Comparison of ENCODE assay signal across 20 cellular contexts in genomic region chr7:139011373-139011772, GRCh38.
"Had no signal": no experiment of that assay in that cellular context is flagged by ENCODE, and none has a peak within 500 bp of the region (broad histone marks: within the 10 kb centered on the region; RNA-seq: fewer than 3 reads in every experiment).

No MANE protein-coding gene starts in this region.

- DNase-seq: Karpas-422, KG1, MG63, NCI-H1092, NCI-H1105 treated with DMSO at 0.1 percent for 48 hours, NCI-H1417 treated with DMSO at 0.1 percent for 48 hours, NCI-H146, NCI-H1694 treated with DMSO at 0.1 percent for 48 hours, NCI-H1930, NCI-H2081 treated with DMSO at 0.1 percent for 48 hours, NCI-H2171, NCI-H226, NCI-H446, NCI-H510A, NCI-H524 treated with DMSO at 0.1 percent for 48 hours, NCI-H69, NCI-H774, SHP77, SK-N-SH had no signal

- H3K4me3 ChIP-seq: MG63 had no signal

- H3K9me3 ChIP-seq: MG63, SK-N-SH had no signal

- H3K9me2 ChIP-seq: SK-N-SH had no signal

- H3K27me3 ChIP-seq: MG63 had no signal

- H3K27ac ChIP-seq: RWPE1 had no signal

- H3K36me3 ChIP-seq: MG63 had no signal

- H3K4me2 ChIP-seq: SK-N-SH had no signal

- H3K9ac ChIP-seq: SK-N-SH had no signal
